In the genomic region with DNA sequence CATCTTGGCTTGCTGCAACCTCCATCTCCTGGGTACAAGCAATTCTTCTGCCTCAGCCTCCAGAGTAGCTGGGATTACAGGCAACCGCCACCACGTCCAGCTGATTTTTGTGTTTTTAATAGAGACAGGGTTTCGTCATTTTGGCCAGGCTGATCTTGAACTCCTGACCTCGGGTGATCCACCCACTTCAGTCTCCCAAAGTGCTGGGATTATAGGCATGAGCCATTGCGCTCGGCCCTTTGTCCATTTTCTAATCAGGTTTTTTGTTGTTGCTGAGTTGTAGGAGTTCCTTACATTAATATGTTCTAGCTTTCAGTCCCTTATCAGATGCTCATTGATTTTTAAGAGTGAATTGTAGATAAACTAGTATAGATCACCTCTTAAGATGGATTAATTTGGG, we compare ENCODE assay signal across 1 cellular context.
TF ChIP-seq lines count a peak whose summit lies in the region.

No MANE protein-coding gene starts in this region.

TF ChIP-seq in SK-N-SH, 30 proteins besides CTCF, POLR2A, EP300 and RAD21 (continued from another document):
- TF ChIP-seq, protein P1, sequence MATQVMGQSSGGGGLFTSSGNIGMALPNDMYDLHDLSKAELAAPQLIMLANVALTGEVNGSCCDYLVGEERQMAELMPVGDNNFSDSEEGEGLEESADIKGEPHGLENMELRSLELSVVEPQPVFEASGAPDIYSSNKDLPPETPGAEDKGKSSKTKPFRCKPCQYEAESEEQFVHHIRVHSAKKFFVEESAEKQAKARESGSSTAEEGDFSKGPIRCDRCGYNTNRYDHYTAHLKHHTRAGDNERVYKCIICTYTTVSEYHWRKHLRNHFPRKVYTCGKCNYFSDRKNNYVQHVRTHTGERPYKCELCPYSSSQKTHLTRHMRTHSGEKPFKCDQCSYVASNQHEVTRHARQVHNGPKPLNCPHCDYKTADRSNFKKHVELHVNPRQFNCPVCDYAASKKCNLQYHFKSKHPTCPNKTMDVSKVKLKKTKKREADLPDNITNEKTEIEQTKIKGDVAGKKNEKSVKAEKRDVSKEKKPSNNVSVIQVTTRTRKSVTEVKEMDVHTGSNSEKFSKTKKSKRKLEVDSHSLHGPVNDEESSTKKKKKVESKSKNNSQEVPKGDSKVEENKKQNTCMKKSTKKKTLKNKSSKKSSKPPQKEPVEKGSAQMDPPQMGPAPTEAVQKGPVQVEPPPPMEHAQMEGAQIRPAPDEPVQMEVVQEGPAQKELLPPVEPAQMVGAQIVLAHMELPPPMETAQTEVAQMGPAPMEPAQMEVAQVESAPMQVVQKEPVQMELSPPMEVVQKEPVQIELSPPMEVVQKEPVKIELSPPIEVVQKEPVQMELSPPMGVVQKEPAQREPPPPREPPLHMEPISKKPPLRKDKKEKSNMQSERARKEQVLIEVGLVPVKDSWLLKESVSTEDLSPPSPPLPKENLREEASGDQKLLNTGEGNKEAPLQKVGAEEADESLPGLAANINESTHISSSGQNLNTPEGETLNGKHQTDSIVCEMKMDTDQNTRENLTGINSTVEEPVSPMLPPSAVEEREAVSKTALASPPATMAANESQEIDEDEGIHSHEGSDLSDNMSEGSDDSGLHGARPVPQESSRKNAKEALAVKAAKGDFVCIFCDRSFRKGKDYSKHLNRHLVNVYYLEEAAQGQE (IDR thresholded peaks at IDR 0.05; ENCODE audit: low read depth, low read length), result no peak
- no peak for TF ChIP-seq POLR2AphosphoS5 (IDR thresholded peaks at IDR 0.05; ENCODE audit: low read depth, low read length)
- no peak for TF ChIP-seq YY1 (IDR thresholded peaks at IDR 0.05; ENCODE audit: low read depth)
- TF ChIP-seq FOXM1 (IDR thresholded peaks at IDR 0.05; ENCODE audit: low read depth), result no peak
- TF ChIP-seq, protein P2, sequence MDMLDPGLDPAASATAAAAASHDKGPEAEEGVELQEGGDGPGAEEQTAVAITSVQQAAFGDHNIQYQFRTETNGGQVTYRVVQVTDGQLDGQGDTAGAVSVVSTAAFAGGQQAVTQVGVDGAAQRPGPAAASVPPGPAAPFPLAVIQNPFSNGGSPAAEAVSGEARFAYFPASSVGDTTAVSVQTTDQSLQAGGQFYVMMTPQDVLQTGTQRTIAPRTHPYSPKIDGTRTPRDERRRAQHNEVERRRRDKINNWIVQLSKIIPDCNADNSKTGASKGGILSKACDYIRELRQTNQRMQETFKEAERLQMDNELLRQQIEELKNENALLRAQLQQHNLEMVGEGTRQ (IDR thresholded peaks at IDR 0.05; ENCODE audit: borderline replicate concordance, low read depth, low read length), result no peak
